Comparison of ENCODE assay signal across 8 cellular contexts in the genomic region with DNA sequence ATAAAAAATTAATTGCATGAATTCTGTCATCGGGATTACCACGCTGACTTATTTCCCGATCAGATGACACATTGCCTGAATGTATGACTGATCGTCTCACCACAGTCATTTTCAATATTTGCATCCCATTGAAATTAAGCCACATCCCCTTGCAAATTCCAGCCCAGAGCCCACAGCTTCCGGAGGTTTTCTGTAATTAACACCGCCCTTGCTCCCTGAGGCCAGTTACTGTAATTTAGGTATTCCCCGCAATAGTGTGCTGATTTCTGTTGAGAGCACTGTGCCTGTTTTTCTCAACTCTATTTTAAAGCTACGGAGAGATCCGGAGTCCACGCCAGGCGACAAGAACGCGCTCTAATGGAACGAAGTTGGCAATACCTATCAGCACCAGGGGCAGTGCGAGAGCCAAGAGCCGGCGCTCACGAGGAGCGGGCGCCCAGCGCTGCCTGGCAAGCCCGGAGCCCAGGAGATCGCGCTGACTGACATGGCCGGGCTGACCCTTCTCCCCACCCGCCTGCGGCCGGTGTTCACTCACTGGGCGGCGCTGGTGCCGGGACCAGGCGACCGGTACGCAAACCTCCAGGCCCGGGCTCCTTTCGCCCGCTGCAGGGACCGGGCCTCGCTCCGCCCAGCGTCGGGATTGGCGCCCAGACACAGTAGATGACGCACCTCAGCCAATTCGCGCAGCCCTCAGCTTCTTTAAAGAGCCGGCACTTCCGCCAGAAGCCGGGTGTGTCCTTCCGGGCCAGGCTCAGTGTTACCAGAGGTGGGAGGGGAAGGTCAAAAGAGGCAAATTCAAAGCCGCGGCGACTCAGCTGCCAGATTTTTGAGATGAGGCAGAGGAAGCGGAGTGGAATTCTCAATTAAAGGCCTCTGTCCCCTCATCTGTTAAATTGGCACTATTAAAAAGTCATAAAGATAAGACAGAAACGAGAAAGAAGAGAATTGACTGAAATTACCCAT. TPM values are rescaled to one million over a fixed set of nuclear protein-coding genes. Genes with fewer than 3 reads are reported as not detected.
DNase-seq lines count a peak whose midpoint lies in the region; ATAC-seq, FAIRE-seq and TF ChIP-seq lines count a peak whose summit lies in the region.

A gene with protein sequence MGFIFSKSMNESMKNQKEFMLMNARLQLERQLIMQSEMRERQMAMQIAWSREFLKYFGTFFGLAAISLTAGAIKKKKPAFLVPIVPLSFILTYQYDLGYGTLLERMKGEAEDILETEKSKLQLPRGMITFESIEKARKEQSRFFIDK (minus strand): TSS at position 672 of the 963 bp plus-strand sequence. CDS start 5,948 bp downstream, outside the sequence.

- WGBS in heart left ventricle, 4 donors, result 0 to 2% (median 0%) methylated on average over 45 to 55 of the region's 55 CpGs

- intact Hi-C loops in T-helper 1 cell treated with Interleukin-12 subunit alpha and Interleukin-12 subunit beta and Interleukin-4 antibody, amounts not matched to agents 30 ng/mL and 1 ng/mL, for 36 hours (cut with micrococcal nuclease), result loop anchor here (1.0 to 5.0 kb wide), 17 partner anchors 9 to 1910 kb away; a partner anchor contains a TSS
- intact Hi-C loops in heart left ventricle (cut with DNase I), result loop anchor here in 7 of 10 donors (1.0 to 10.0 kb wide), 8 partner anchors 13 to 773 kb away; a partner anchor contains a TSS

- peaks cover 0 to 14% (median 8%) of the 10 kb centered on the region in 9 donors for H3K36me3 ChIP-seq in heart left ventricle

- H3K27ac Mint-ChIP-seq in type B pancreatic cell, result peak within 1 kb of the TSS; percentile 98

- H3K9me3 ChIP-seq in heart left ventricle, result no peaks in the 10 kb centered on the region

- TF ChIP-seq POLR2A in GM12892 (IDR thresholded peaks at IDR 0.05; ENCODE audit: low read depth, low read length) (peak; percentile 91), heart left ventricle (IDR thresholded peaks at IDR 0.05) (peak in 1 of 2 donors; percentile 95)

- peak; percentile 70 for DNase-seq in GM12892 (ENCODE audit: insufficient read length)
- peak; percentile 98 for DNase-seq in NCI-H146 (lab: John Stamatoyannopoulos, UW)
- peak; percentile 91 for DNase-seq in amniotic epithelial cell (ENCODE audit: low read depth)
- peak; percentile 95 to 98 (median 97) for DNase-seq in heart left ventricle
- peak; percentile 98 for DNase-seq in pons (ENCODE audit: low spot score)
- peak; percentile 87 for DNase-seq in type B pancreatic cell (ENCODE audit: extremely low spot score, unreplicated experiment)

- peaks cover 20% of the 10 kb centered on the region for H3K4me1 Mint-ChIP-seq in type B pancreatic cell (ENCODE audit: unreplicated experiment)

- peaks cover 9% of the 10 kb centered on the region for H3K9me3 Mint-ChIP-seq in type B pancreatic cell

- peak within 1 kb of the TSS; percentile 32 to 84 (median 75) for H3K4me3 ChIP-seq in heart left ventricle

- peak in 8 of 12 donors; percentile 8 to 56 (median 30) for TF ChIP-seq CTCF in heart left ventricle (IDR thresholded peaks at IDR 0.05)
- peak; percentile 49 for TF ChIP-seq CTCF in type B pancreatic cell (conservative IDR thresholded peaks at IDR 0.05)

- H3K4me1 ChIP-seq in heart left ventricle, result peaks cover 0 to 24% (median 18%) of the 10 kb centered on the region in 12 donors

- no peaks in the 10 kb centered on the region for H3K27me3 ChIP-seq in heart left ventricle

- peak; percentile 90 for FAIRE-seq in GM12892 (lab: Jason Lieb, UNC)

- peaks cover 20% of the 10 kb centered on the region for H3K36me3 Mint-ChIP-seq in type B pancreatic cell

- H3K4me3 Mint-ChIP-seq in type B pancreatic cell, result peak within 1 kb of the TSS; percentile 98

- ATAC-seq in HG02852 (IDR thresholded peaks at IDR 0.05; ENCODE audit: unreplicated experiment) (peak; percentile 81), heart left ventricle (peak; percentile 98 to 99 (median 99))

- H3K27me3 Mint-ChIP-seq in type B pancreatic cell, result no peaks in the 10 kb centered on the region

- H3K27ac ChIP-seq in heart left ventricle, result peak within 1 kb of the TSS; percentile 83 to 99 (median 94)

RNA-seq across cellular contexts. Expression of the gene that starts here (rescaled TPM):
- 51.3 TPM for polyA plus RNA-seq in GM12892 (2012; ENCODE audit: missing spikeins)
- 39.3 and 41.4 TPM in 2 replicates for total RNA-seq in T-helper 1 cell treated with Interleukin-12 subunit alpha and Interleukin-12 subunit beta and Interleukin-4 antibody, amounts not matched to agents 30 ng/mL and 1 ng/mL, for 36 hours
- total RNA-seq in heart left ventricle, result 10 to 100 TPM; 20.8 to 37.2 (median 31.0) TPM
- polyA plus RNA-seq in heart left ventricle, result 10 to 100 TPM; 26.1 to 32.7 TPM
- total RNA-seq in type B pancreatic cell (ENCODE audit: low replicate concordance), result 25.6 and 25.9 TPM in 2 replicates

Comparison
In these comparisons a context has a peak if more than half of its experiments do, and no peak if none do; other contexts are left out.
1. Peak in every context shown above with its lines: DNase-seq, ATAC-seq, H3K4me3 ChIP-seq and H3K27ac ChIP-seq.